14 cellular contexts compared by ENCODE assay signal in genomic region chr13:114104626-114105350, GRCh38. TPM values are rescaled to one million over a fixed set of nuclear protein-coding genes. Genes with fewer than 3 reads are reported as not detected.
A peak's percentile ranks its signal among the peaks of the same experiment; 100 is the strongest.
DNase-seq lines count a peak whose midpoint lies in the region; ATAC-seq, FAIRE-seq and TF ChIP-seq lines count a peak whose summit lies in the region.
"Had no signal": no experiment of that assay in that cellular context is flagged by ENCODE, and none has a peak within 500 bp of the region (broad histone marks: within the 10 kb centered on the region; RNA-seq: fewer than 3 reads in every experiment).

No MANE protein-coding gene starts in this region.

- peak overlapping the region; percentile 37 for H3K9ac ChIP-seq in astrocyte (ENCODE audit: low read length)

- H3K36me3 ChIP-seq in cardiac muscle cell = no peaks in the 10 kb centered on the region
- H3K36me3 ChIP-seq in left ventricle myocardium inferior = no peaks in the 10 kb centered on the region
- H3K36me3 ChIP-seq in astrocyte (ENCODE audit: insufficient read depth, low read length) = no peaks in the 10 kb centered on the region
- H3K36me3 ChIP-seq in uterus = no peaks in the 10 kb centered on the region
- no peaks in the 10 kb centered on the region for H3K36me3 ChIP-seq in esophagus squamous epithelium

- H3K4me3 ChIP-seq in cardiac muscle cell (no peak overlapping the region), left ventricle myocardium inferior (no peak overlapping the region), astrocyte (ENCODE audit: insufficient read depth, low read depth, low read length) (no peak overlapping the region), uterus (no peak overlapping the region), esophagus squamous epithelium (no peak overlapping the region)

- TF ChIP-seq CTCF in cardiac muscle cell (IDR thresholded peaks at IDR 0.05; ENCODE audit: low read depth, low read length) (no peak), left ventricle myocardium inferior (IDR thresholded peaks at IDR 0.05; ENCODE audit: borderline replicate concordance) (no peak), astrocyte (IDR thresholded peaks at IDR 0.05; ENCODE audit: insufficient read depth, low read depth, low read length) (no peak), natural killer cell (IDR thresholded peaks at IDR 0.05) (no peak), uterus (IDR thresholded peaks at IDR 0.05) (no peak), esophagus squamous epithelium (IDR thresholded peaks at IDR 0.05) (no peak)

- H3K4me1 Mint-ChIP-seq in astrocyte (ENCODE audit: low read depth, unreplicated experiment) = peaks cover 40% of the 10 kb centered on the region
- peaks cover 72 to 90% of the 10 kb centered on the region in 2 donors for H3K4me1 Mint-ChIP-seq in natural killer cell

- H3K27ac ChIP-seq in cardiac muscle cell (peak overlapping the region; percentile 67), left ventricle myocardium inferior (replicated peaks) (no peak overlapping the region), astrocyte (ENCODE audit: low read depth, low read length) (peak overlapping the region; percentile 47), uterus (no peak overlapping the region), esophagus squamous epithelium (no peak overlapping the region)

- H3K36me3 Mint-ChIP-seq in astrocyte (ENCODE audit: low read depth, unreplicated experiment) (peaks cover 8% of the 10 kb centered on the region), natural killer cell (no peaks in the 10 kb centered on the region)

- in situ Hi-C loops in KBM-7 (cut with MboI; ENCODE audit: low pct_unique_long_range_greater_than_20kb, low sequenced_read_pairs) = loop anchor here (10.0 kb wide), 1 partner anchor 150 kb away; no protein-coding TSS in a partner anchor

- peaks cover 2% of the 10 kb centered on the region for H3K9me3 Mint-ChIP-seq in astrocyte (ENCODE audit: unreplicated experiment)
- H3K9me3 Mint-ChIP-seq in natural killer cell = no peaks in the 10 kb centered on the region

- H3K9me3 ChIP-seq in cardiac muscle cell (ENCODE audit: low read depth) (no peaks in the 10 kb centered on the region), left ventricle myocardium inferior (replicated peaks) (no peaks in the 10 kb centered on the region), astrocyte (ENCODE audit: insufficient read depth, low read depth, low read length) (no peaks in the 10 kb centered on the region), uterus (no peaks in the 10 kb centered on the region), esophagus squamous epithelium (no peaks in the 10 kb centered on the region)

- peak overlapping the region; percentile 47 for H3K27ac Mint-ChIP-seq in astrocyte (ENCODE audit: unreplicated experiment)
- H3K27ac Mint-ChIP-seq in natural killer cell = peak overlapping the region; percentile 95 to 100

- H3K27me3 ChIP-seq in cardiac muscle cell (no peaks in the 10 kb centered on the region), left ventricle myocardium inferior (ENCODE audit: low read depth) (no peaks in the 10 kb centered on the region), astrocyte (ENCODE audit: insufficient read depth, low read length) (no peaks in the 10 kb centered on the region), uterus (no peaks in the 10 kb centered on the region), esophagus squamous epithelium (peaks cover 0 to 7% (median 0%) of the 10 kb centered on the region in 4 donors)

- H3K4me3 Mint-ChIP-seq in astrocyte (ENCODE audit: unreplicated experiment) = no peak overlapping the region
- H3K4me3 Mint-ChIP-seq in natural killer cell = peak overlapping the region; percentile 85

- FAIRE-seq in astrocyte (lab: Jason Lieb, UNC) = no peak
- FAIRE-seq: endothelial cell of umbilical vein had no signal

- no peaks in the 10 kb centered on the region for H3K27me3 Mint-ChIP-seq in astrocyte (ENCODE audit: low read depth, unreplicated experiment)
- no peaks in the 10 kb centered on the region for H3K27me3 Mint-ChIP-seq in natural killer cell (ENCODE audit: low read depth in 2 of 2)

- no peak overlapping the region for H2AFZ ChIP-seq in astrocyte (ENCODE audit: low read depth, low read length)

- no peak for DNase-seq in cardiac muscle cell (ENCODE audit: low read depth in 1 of 2, low spot score in 1 of 2)
- DNase-seq in left ventricle myocardium inferior = no peak
- no peak for DNase-seq in astrocyte (ENCODE audit: low read depth)
- DNase-seq in natural killer cell = no peak
- DNase-seq in uterus = peak; percentile 13 to 15
- DNase-seq in KBM-7 = no peak
- no peak for DNase-seq in esophagus squamous epithelium (lab: John Stamatoyannopoulos, UW)
- DNase-seq in NOMO-1 treated with DMSO at 0.1 percent for 48 hours (lab: John Stamatoyannopoulos, UW; ENCODE audit: unreplicated experiment) = no peak
- DNase-seq: activated CD8-positive, alpha-beta memory T cell treated with anti-CD3 and anti-CD28 coated beads for 24 hours; AML-193; GDM1; hippocampal formation; NCI-H1417 had no signal

- no peak overlapping the region for H3K4me2 ChIP-seq in astrocyte (ENCODE audit: low read length)

- peak; percentile 52 to 59 (median 52) for ATAC-seq in natural killer cell

- WGBS in esophagus squamous epithelium, 2 donors = 76 to 88% methylated on average over 7 to 9 of the region's 23 CpGs

- intact Hi-C loops in left ventricle myocardium inferior (cut with micrococcal nuclease) (no loop called here), natural killer cell (cut with micrococcal nuclease) (loop anchor here (2.0 to 5.0 kb wide), 4 partner anchors 26 to 122 kb away; no protein-coding TSS in a partner anchor), uterus (cut with DNase I; ENCODE audit: low total_unique reads) (no loop called here), esophagus squamous epithelium (cut with DNase I) (no loop called here)

- peaks cover 28% of the 10 kb centered on the region for H3K4me1 ChIP-seq in cardiac muscle cell (ENCODE audit: low read depth)
- H3K4me1 ChIP-seq in left ventricle myocardium inferior = peaks cover 45% of the 10 kb centered on the region
- peaks cover 46% of the 10 kb centered on the region for H3K4me1 ChIP-seq in astrocyte (ENCODE audit: insufficient read depth, low read length)
- no peaks in the 10 kb centered on the region for H3K4me1 ChIP-seq in uterus
- peaks cover 0 to 42% (median 22%) of the 10 kb centered on the region in 3 donors for H3K4me1 ChIP-seq in esophagus squamous epithelium

- peaks cover 93% of the 10 kb centered on the region for H3K79me2 ChIP-seq in astrocyte (ENCODE audit: insufficient read depth, low read length)

- TF ChIP-seq POLR2A in uterus (IDR thresholded peaks at IDR 0.05) (no peak), esophagus squamous epithelium (IDR thresholded peaks at IDR 0.05) (no peak)

- H4K20me1 ChIP-seq in astrocyte (ENCODE audit: insufficient read depth, low read length) = peaks cover 91% of the 10 kb centered on the region

RNA-seq across cellular contexts. Expression of gene RASA3, which starts 27.6 kb away (rescaled TPM):
- total RNA-seq in cardiac muscle cell (18.1 and 26.0 TPM in 2 replicates), left ventricle myocardium inferior (9.5 TPM), astrocyte (41.1 and 41.4 TPM in 2 replicates), natural killer cell (100 to 1,000 TPM; 252 to 277 (median 274) TPM), uterus (10 to 100 TPM in 3 of 4 donors, 1 to 10 TPM in 1; 8.5 to 31.6 (median 17.2) TPM), esophagus squamous epithelium (1 to 10 TPM; 1.4 to 8.8 (median 3.1) TPM)
- 14.0 and 21.4 TPM in 2 replicates for polyA plus RNA-seq in cardiac muscle cell

Comparison
In these comparisons a context has a peak if more than half of its experiments do, and no peak if none do; other contexts are left out.
1. H3K27ac ChIP-seq: peak in cardiac muscle cell (single experiment) and astrocyte (single experiment); none in left ventricle myocardium inferior (single experiment), uterus (0 of 2) and esophagus squamous epithelium (0 of 4).
2. DNase-seq: peak in uterus (2 of 2); none in cardiac muscle cell (0 of 2), left ventricle myocardium inferior (single experiment), astrocyte (single experiment), natural killer cell (single experiment), KBM-7 (single experiment), esophagus squamous epithelium (single experiment) and NOMO-1 treated with DMSO at 0.1 percent for 48 hours (single experiment).